Comparison of ENCODE assay signal across 24 cellular contexts in genomic region chr18:61199131-61199903, GRCh38.
DNase-seq lines count a peak whose midpoint lies in the region; TF ChIP-seq lines count a peak whose summit lies in the region.
"Had no signal": no experiment of that assay in that cellular context is flagged by ENCODE, and none has a peak within 500 bp of the region (broad histone marks: within the 10 kb centered on the region; RNA-seq: fewer than 3 reads in every experiment).

No MANE protein-coding gene starts in this region.

- no peaks in the 10 kb centered on the region for H4K20me1 ChIP-seq in neural cell (ENCODE audit: insufficient read depth)

- no peaks in the 10 kb centered on the region for H3K36me3 ChIP-seq in adipocyte (ENCODE audit: control insufficient read depth, insufficient read depth, low read length, severe bottlenecking)
- H3K36me3 ChIP-seq in neural cell (ENCODE audit: insufficient read depth, low read length) = no peaks in the 10 kb centered on the region
- H3K36me3 ChIP-seq: esophagus squamous epithelium, upper lobe of left lung had no signal

- TF ChIP-seq CTCF in neural cell (IDR thresholded peaks at IDR 0.05; ENCODE audit: poor library complexity, severe bottlenecking) = no peak

- no peaks in the 10 kb centered on the region for H3K27me3 ChIP-seq in adipocyte (replicated peaks; ENCODE audit: control insufficient read depth, insufficient read depth, low read length)
- H3K27me3 ChIP-seq in neural cell (ENCODE audit: insufficient read depth, low read depth, low read length) = no peaks in the 10 kb centered on the region
- H3K27me3 ChIP-seq: esophagus squamous epithelium, upper lobe of left lung had no signal

- no peaks in the 10 kb centered on the region for H3K9me2 ChIP-seq in neural cell (ENCODE audit: insufficient read depth, low read length)

- DNase-seq in GM04503 (ENCODE audit: low read depth) (peak; percentile 17), adipocyte (ENCODE audit: low read depth) (peak; percentile 79), fibroblast of gingiva (ENCODE audit: low read depth) (peak; percentile 77), middle frontal gyrus (ENCODE audit: extremely low spot score, low spot score) (no peak), SKM-1 treated with dmso at 0.1 percent for 144 hours (lab: John Stamatoyannopoulos, UW; ENCODE audit: unreplicated experiment) (no peak), NCI-H2107 treated with DMSO at 0.1 percent for 48 hours (lab: John Stamatoyannopoulos, UW; ENCODE audit: unreplicated experiment) (no peak), NCI-H226 (no peak)
- DNase-seq: activated CD4-positive, alpha-beta memory T cell treated with anti-CD3 and anti-CD28 coated beads, Interleukin-2, amount 10 ng/mL, durations not matched to agents 7 days and 5 days; CD8-positive, alpha-beta memory T cell; DMS153; esophagus squamous epithelium; GF-D8; head of caudate nucleus; left cardiac atrium; NCI-H1694 treated with DMSO at 0.1 percent for 48 hours; NCI-H774; PC-3; psoas muscle; Right ventricle myocardium superior; stimulated activated CD4-positive, alpha-beta T cell treated with anti-CD3 and anti-CD28 coated beads, Interleukin-1b, Interleukin-23, amount 100 ng/mL, for 48 hours; upper lobe of left lung had no signal

- peak; percentile 90 for TF ChIP-seq EP300 in neural cell (conservative IDR thresholded peaks at IDR 0.05; ENCODE audit: poor library complexity, severe bottlenecking)

- H3K9me3 ChIP-seq in adipocyte (ENCODE audit: control insufficient read depth, low read length) (no peaks in the 10 kb centered on the region), neural cell (ENCODE audit: low read length) (no peaks in the 10 kb centered on the region)
- H3K9me3 ChIP-seq: esophagus squamous epithelium, psoas muscle, upper lobe of left lung had no signal

- no peaks in the 10 kb centered on the region for H3K79me2 ChIP-seq in neural cell (replicated peaks; ENCODE audit: insufficient read depth, low read length)

- H3K9ac ChIP-seq in adipocyte (ENCODE audit: low read length) (no peak overlapping the region), neural cell (ENCODE audit: low read length) (no peak overlapping the region)

- peaks cover 4% of the 10 kb centered on the region for H3K4me1 ChIP-seq in adipocyte (ENCODE audit: control insufficient read depth, insufficient read depth, low read length)
- H3K4me1 ChIP-seq: esophagus squamous epithelium, psoas muscle, upper lobe of left lung had no signal

- no peak overlapping the region for H3K4me2 ChIP-seq in neural cell (ENCODE audit: low read length)

- H3F3A ChIP-seq in neural cell (ENCODE audit: insufficient read depth, low read length, poor library complexity, severe bottlenecking) = no peaks in the 10 kb centered on the region

- TF ChIP-seq RAD21 in neural cell (conservative IDR thresholded peaks at IDR 0.05) = no peak

- H3K4me3 ChIP-seq in adipocyte (ENCODE audit: low read length) (no peak overlapping the region), neural cell (ENCODE audit: low read length) (no peak overlapping the region)
- H3K4me3 ChIP-seq: coronary artery, esophagus squamous epithelium, psoas muscle, skin epidermis, upper lobe of left lung had no signal

- no peak overlapping the region for H2AFZ ChIP-seq in neural cell (ENCODE audit: low read depth, low read length)

- H3K27ac ChIP-seq in neural cell (ENCODE audit: low read length) = no peak overlapping the region
- H3K27ac ChIP-seq: coronary artery, esophagus squamous epithelium, psoas muscle, skin epidermis, upper lobe of left lung had no signal

TF ChIP-seq in neural cell, 6 proteins besides CTCF, POLR2A, EP300 and RAD21:
- TF ChIP-seq EZH2 (IDR thresholded peaks at IDR 0.05; ENCODE audit: borderline replicate concordance, insufficient read depth, low read length, poor library complexity, severe bottlenecking) = no peak
- no peak for TF ChIP-seq MXI1 (conservative IDR thresholded peaks at IDR 0.05; ENCODE audit: poor library complexity, severe bottlenecking)
- TF ChIP-seq POLR2AphosphoS5 (IDR thresholded peaks at IDR 0.05) = peak; percentile 71
- no peak for TF ChIP-seq SMC3 (conservative IDR thresholded peaks at IDR 0.05; ENCODE audit: poor library complexity)
- TF ChIP-seq TAF1 (IDR thresholded peaks at IDR 0.05; ENCODE audit: low read depth) = no peak
- TF ChIP-seq, protein P1, sequence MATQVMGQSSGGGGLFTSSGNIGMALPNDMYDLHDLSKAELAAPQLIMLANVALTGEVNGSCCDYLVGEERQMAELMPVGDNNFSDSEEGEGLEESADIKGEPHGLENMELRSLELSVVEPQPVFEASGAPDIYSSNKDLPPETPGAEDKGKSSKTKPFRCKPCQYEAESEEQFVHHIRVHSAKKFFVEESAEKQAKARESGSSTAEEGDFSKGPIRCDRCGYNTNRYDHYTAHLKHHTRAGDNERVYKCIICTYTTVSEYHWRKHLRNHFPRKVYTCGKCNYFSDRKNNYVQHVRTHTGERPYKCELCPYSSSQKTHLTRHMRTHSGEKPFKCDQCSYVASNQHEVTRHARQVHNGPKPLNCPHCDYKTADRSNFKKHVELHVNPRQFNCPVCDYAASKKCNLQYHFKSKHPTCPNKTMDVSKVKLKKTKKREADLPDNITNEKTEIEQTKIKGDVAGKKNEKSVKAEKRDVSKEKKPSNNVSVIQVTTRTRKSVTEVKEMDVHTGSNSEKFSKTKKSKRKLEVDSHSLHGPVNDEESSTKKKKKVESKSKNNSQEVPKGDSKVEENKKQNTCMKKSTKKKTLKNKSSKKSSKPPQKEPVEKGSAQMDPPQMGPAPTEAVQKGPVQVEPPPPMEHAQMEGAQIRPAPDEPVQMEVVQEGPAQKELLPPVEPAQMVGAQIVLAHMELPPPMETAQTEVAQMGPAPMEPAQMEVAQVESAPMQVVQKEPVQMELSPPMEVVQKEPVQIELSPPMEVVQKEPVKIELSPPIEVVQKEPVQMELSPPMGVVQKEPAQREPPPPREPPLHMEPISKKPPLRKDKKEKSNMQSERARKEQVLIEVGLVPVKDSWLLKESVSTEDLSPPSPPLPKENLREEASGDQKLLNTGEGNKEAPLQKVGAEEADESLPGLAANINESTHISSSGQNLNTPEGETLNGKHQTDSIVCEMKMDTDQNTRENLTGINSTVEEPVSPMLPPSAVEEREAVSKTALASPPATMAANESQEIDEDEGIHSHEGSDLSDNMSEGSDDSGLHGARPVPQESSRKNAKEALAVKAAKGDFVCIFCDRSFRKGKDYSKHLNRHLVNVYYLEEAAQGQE (IDR thresholded peaks at IDR 0.05; ENCODE audit: borderline replicate concordance) = peak; percentile 59

Comparison
In these comparisons a context has a peak if more than half of its experiments do, and no peak if none do; other contexts are left out.
1. DNase-seq: peak in GM04503 (single experiment), adipocyte (single experiment) and fibroblast of gingiva (single experiment); none in middle frontal gyrus (single experiment), SKM-1 treated with dmso at 0.1 percent for 144 hours (single experiment), NCI-H2107 treated with DMSO at 0.1 percent for 48 hours (single experiment) and NCI-H226 (single experiment).